ENCODE assay signal across 14 cellular contexts in genomic region chr1:47575855-47576757, GRCh38.
DNase-seq lines count a peak whose midpoint lies in the region; ATAC-seq, FAIRE-seq and TF ChIP-seq lines count a peak whose summit lies in the region.
"Had no signal": no experiment of that assay in that cellular context is flagged by ENCODE, and none has a peak within 500 bp of the region (broad histone marks: within the 10 kb centered on the region; RNA-seq: fewer than 3 reads in every experiment).

No MANE protein-coding gene starts in this region.

- CTCF ChIA-PET in AG04450 (lab: Charles Lee): interaction anchor here (0.6 to 1.9 kb wide), 4 partner anchors 46 to 150 kb away, joined by 3 to 5 read pairs (median 4); partner anchors contain the start of gene FOXD2

- peak overlapping the region; percentile 25 for H3K9ac ChIP-seq in astrocyte (ENCODE audit: low read length)
- H3K9ac ChIP-seq: parathyroid adenoma had no signal

- peaks cover 3% of the 10 kb centered on the region for H3K36me3 Mint-ChIP-seq in astrocyte (ENCODE audit: low read depth, unreplicated experiment)

- H3K9me3 Mint-ChIP-seq in astrocyte (ENCODE audit: unreplicated experiment): no peaks in the 10 kb centered on the region

- FAIRE-seq in HTR-8/SVneo (lab: Jason Lieb, UNC): peak; percentile 95
- peak; percentile 49 for FAIRE-seq in astrocyte (lab: Jason Lieb, UNC)

- H3K79me2 ChIP-seq in astrocyte (ENCODE audit: insufficient read depth, low read length): no peaks in the 10 kb centered on the region
- H3K79me2 ChIP-seq: parathyroid adenoma had no signal

- H3K27ac Mint-ChIP-seq in astrocyte (ENCODE audit: unreplicated experiment): peak overlapping the region; percentile 13

- H3K4me1 ChIP-seq in astrocyte (ENCODE audit: insufficient read depth, low read length): peaks cover 27% of the 10 kb centered on the region
- H3K4me1 ChIP-seq: parathyroid adenoma had no signal

- H3K36me3 ChIP-seq in astrocyte (ENCODE audit: insufficient read depth, low read length): no peaks in the 10 kb centered on the region

- ATAC-seq in HG03565 (IDR thresholded peaks at IDR 0.05; ENCODE audit: unreplicated experiment) (no peak), HG02884 (IDR thresholded peaks at IDR 0.05; ENCODE audit: unreplicated experiment) (no peak)

- POLR2A ChIA-PET in AG04450 (lab: Yijun Ruan, JAX): no interaction called here

- no peak overlapping the region for H3K4me3 ChIP-seq in AG04450 (ENCODE audit: low read depth, low read length)
- H3K4me3 ChIP-seq in astrocyte (ENCODE audit: insufficient read depth, low read depth, low read length): no peak overlapping the region
- H3K4me3 ChIP-seq: testis had no signal

- H3K27me3 Mint-ChIP-seq in astrocyte (ENCODE audit: low read depth, unreplicated experiment): peaks cover 9% of the 10 kb centered on the region

- H4K20me1 ChIP-seq in astrocyte (ENCODE audit: insufficient read depth, low read length): no peaks in the 10 kb centered on the region

- no peak overlapping the region for H3K4me3 Mint-ChIP-seq in astrocyte (ENCODE audit: unreplicated experiment)

- H3K4me2 ChIP-seq in astrocyte (ENCODE audit: low read length): peak overlapping the region; percentile 76

- no peak for TF ChIP-seq CTCF in AG04450 (IDR thresholded peaks at IDR 0.05; ENCODE audit: low read depth, low read length)
- TF ChIP-seq CTCF in astrocyte (IDR thresholded peaks at IDR 0.05; ENCODE audit: insufficient read depth, low read depth, low read length): no peak

- DNase-seq in AG04450 (ENCODE audit: low read depth, low spot score) (peak; percentile 33), HTR-8/SVneo (ENCODE audit: insufficient read length, low spot score) (peak; percentile 70), astrocyte (ENCODE audit: low read depth) (peak; percentile 87), kidney tubule cell (ENCODE audit: low spot score) (peak; percentile 21), NCI-H2081 (lab: John Stamatoyannopoulos, UW) (no peak), cerebellar cortex (ENCODE audit: low spot score) (no peak)
- DNase-seq: activated CD4-positive, CD25-positive, alpha-beta regulatory T cell treated with anti-CD3 and anti-CD28 coated beads, Interleukin-2, amount 50 U/mL, for 72 hours; AML-193; NCI-H1417; OCI-M1; testis had no signal

- peaks cover 20% of the 10 kb centered on the region for H3K4me1 Mint-ChIP-seq in astrocyte (ENCODE audit: low read depth, unreplicated experiment)

- peak overlapping the region; percentile 52 for H3K27ac ChIP-seq in AG04450 (ENCODE audit: low read depth, low read length)
- H3K27ac ChIP-seq in astrocyte (ENCODE audit: low read depth, low read length): peak overlapping the region; percentile 60
- H3K27ac ChIP-seq: parathyroid adenoma, testis had no signal

- peaks cover 11% of the 10 kb centered on the region for H3K27me3 ChIP-seq in AG04450 (ENCODE audit: control insufficient read depth, insufficient read depth, low read length)
- H3K27me3 ChIP-seq in astrocyte (ENCODE audit: insufficient read depth, low read length): peaks cover 6% of the 10 kb centered on the region
- H3K27me3 ChIP-seq: testis had no signal

- peak overlapping the region; percentile 67 for H2AFZ ChIP-seq in astrocyte (ENCODE audit: low read depth, low read length)
- H2AFZ ChIP-seq: parathyroid adenoma had no signal

- H3K9me3 ChIP-seq in AG04450 (ENCODE audit: control insufficient read depth, insufficient read depth, low read length) (no peaks in the 10 kb centered on the region; the same call in 1 of the 2 replicates), astrocyte (ENCODE audit: insufficient read depth, low read depth, low read length) (no peaks in the 10 kb centered on the region)
- H3K9me3 ChIP-seq: testis had no signal

Comparison
In these comparisons a context has a peak if more than half of its experiments do, and no peak if none do; other contexts are left out.
1. DNase-seq: peak in AG04450 (single experiment), HTR-8/SVneo (single experiment), astrocyte (single experiment) and kidney tubule cell (single experiment); none in NCI-H2081 (0 of 2) and cerebellar cortex (single experiment).